ENCODE assay signal across 13 cellular contexts in genomic region chr11:12540075-12540685, GRCh38.
DNase-seq lines count a peak whose midpoint lies in the region; ATAC-seq and TF ChIP-seq lines count a peak whose summit lies in the region.
"Had no signal": no experiment of that assay in that cellular context is flagged by ENCODE, and none has a peak within 500 bp of the region (broad histone marks: within the 10 kb centered on the region; RNA-seq: fewer than 3 reads in every experiment).

No MANE protein-coding gene starts in this region.

- H3K36me3 ChIP-seq in fibroblast of lung (ENCODE audit: control insufficient read depth, insufficient read depth, low read length) (no peaks in the 10 kb centered on the region), osteoblast (ENCODE audit: insufficient read depth, low read length) (no peaks in the 10 kb centered on the region), H7 (replicated peaks; ENCODE audit: control insufficient read depth, insufficient read depth, low read length) (no peaks in the 10 kb centered on the region)

- no peak for TF ChIP-seq CTCF in fibroblast of lung (conservative IDR thresholded peaks at IDR 0.05 in 1 of 2, IDR thresholded peaks at IDR 0.05 in 1 of 2; ENCODE audit: low read depth in 1 of 2, low read length in 2 of 2)
- no peak for TF ChIP-seq CTCF in osteoblast (IDR thresholded peaks at IDR 0.05; ENCODE audit: extremely low read depth, low read depth, low read length)

- DNase-seq in GM03348 (ENCODE audit: low spot score), result peak; percentile 29
- peak; percentile 23 for DNase-seq in SK-MEL-5 (ENCODE audit: low read depth, low spot score)
- peak; percentile 64 to 75 for DNase-seq in fibroblast of lung (ENCODE audit: low read depth in 2 of 2)
- DNase-seq in osteoblast (ENCODE audit: insufficient read length, low spot score, missing footprints), result no peak
- DNase-seq in H7, result no peak
- no peak for DNase-seq in activated CD4-positive, alpha-beta T cell treated with anti-CD3 and anti-CD28 coated beads for 4 hours
- DNase-seq in stimulated activated CD4-positive, alpha-beta T cell treated with anti-CD3 and anti-CD28 coated beads, Interleukin-4, amount 100 ng/mL, for 1 hour, result no peak
- DNase-seq: activated T-cell treated with anti-CD3 and anti-CD28 coated beads, Interleukin-2, amount 50 U/mL, for 1 hour; Karpas-422; NCI-H2171 treated with DMSO at 0.1 percent for 48 hours had no signal

- H3K4me1 ChIP-seq in fibroblast of lung (ENCODE audit: control insufficient read depth, extremely low read depth, insufficient read depth, low read length) (peaks cover 49% of the 10 kb centered on the region), osteoblast (ENCODE audit: insufficient read depth, low read length) (peaks cover 41% of the 10 kb centered on the region)

- no peak overlapping the region for H2AFZ ChIP-seq in fibroblast of lung (ENCODE audit: low read length)
- no peak overlapping the region for H2AFZ ChIP-seq in osteoblast (ENCODE audit: low read length)

- H3K4me3 ChIP-seq in fibroblast of lung (replicated peaks in 1 of 4; ENCODE audit: control extremely low read depth in 1 of 4, insufficient read depth in 1 of 4, low read depth in 3 of 4, low read length in 4 of 4), result no peak overlapping the region
- H3K4me3 ChIP-seq in osteoblast (ENCODE audit: insufficient read depth, low read length), result peak overlapping the region; percentile 26
- H3K4me3 ChIP-seq in H7 (ENCODE audit: insufficient read depth, low read depth, low read length), result no peak overlapping the region

- H3K27ac ChIP-seq in fibroblast of lung (ENCODE audit: insufficient read depth, low read length) (peak overlapping the region; percentile 88), osteoblast (ENCODE audit: low read depth, low read length) (peak overlapping the region; percentile 91)
- H3K27ac ChIP-seq: C4-2B, VCaP had no signal

- in situ Hi-C loops in SK-MEL-5 (cut with HindIII; ENCODE audit: low pct_unique_long_range_greater_than_20kb, low sequenced_read_pairs), result no loop called here

- H3K4me2 ChIP-seq in fibroblast of lung (ENCODE audit: extremely low read depth, insufficient read depth, low read length) (peak overlapping the region; percentile 64), osteoblast (ENCODE audit: insufficient read depth, low read length) (peak overlapping the region; percentile 64)

- no peak for ATAC-seq in HG03439 (IDR thresholded peaks at IDR 0.05; ENCODE audit: unreplicated experiment)

- H3K27me3 ChIP-seq in fibroblast of lung (ENCODE audit: control insufficient read depth, insufficient read depth, low read length) (no peaks in the 10 kb centered on the region), osteoblast (ENCODE audit: insufficient read depth, low read length) (no peaks in the 10 kb centered on the region), H7 (ENCODE audit: control insufficient read depth, insufficient read depth, low read length) (no peaks in the 10 kb centered on the region)

- H3K9me3 ChIP-seq in fibroblast of lung (ENCODE audit: control insufficient read depth, insufficient read depth, low read depth, low read length) (no peaks in the 10 kb centered on the region), osteoblast (ENCODE audit: low read depth, low read length) (no peaks in the 10 kb centered on the region)

- no peak overlapping the region for H3K9ac ChIP-seq in fibroblast of lung (ENCODE audit: insufficient read depth, low read length)

- H4K20me1 ChIP-seq in fibroblast of lung (ENCODE audit: control insufficient read depth, extremely low read depth, insufficient read depth, low read length) (no peaks in the 10 kb centered on the region), osteoblast (ENCODE audit: insufficient read depth, low read length) (no peaks in the 10 kb centered on the region)

- H3K79me2 ChIP-seq in fibroblast of lung (ENCODE audit: control insufficient read depth, insufficient read depth, low read length), result no peaks in the 10 kb centered on the region
- H3K79me2 ChIP-seq in osteoblast (ENCODE audit: insufficient read depth, low read length), result no peaks in the 10 kb centered on the region

Comparison
In these comparisons a context has a peak if more than half of its experiments do, and no peak if none do; other contexts are left out.
1. DNase-seq: peak in GM03348 (single experiment), SK-MEL-5 (single experiment) and fibroblast of lung (2 of 2); none in osteoblast (single experiment), H7 (single experiment), activated CD4-positive, alpha-beta T cell treated with anti-CD3 and anti-CD28 coated beads for 4 hours (0 of 2) and stimulated activated CD4-positive, alpha-beta T cell treated with anti-CD3 and anti-CD28 coated beads, Interleukin-4, amount 100 ng/mL, for 1 hour (single experiment).